Comparison of ENCODE assay signal across 23 cellular contexts in genomic region chr1:61377242-61377958, GRCh38.
"Had no signal": no experiment of that assay in that cellular context is flagged by ENCODE, and none has a peak within 500 bp of the region (broad histone marks: within the 10 kb centered on the region; RNA-seq: fewer than 3 reads in every experiment).

No MANE protein-coding gene starts in this region.

- DNase-seq: activated CD4-positive, alpha-beta memory T cell treated with anti-CD3 and anti-CD28 coated beads, Interleukin-2, amount 10 ng/mL, durations not matched to agents 7 days and 5 days; activated CD4-positive, alpha-beta T cell treated with anti-CD3 and anti-CD28 coated beads for 36 hours; activated CD4-positive, alpha-beta T cell treated with anti-CD3 and anti-CD28 coated beads, Interleukin-2, amount 50 U/mL, for 1 hour; activated gamma-delta T cell; activated naive CD4-positive, alpha-beta T cell treated with anti-CD3 and anti-CD28 coated beads, Interleukin-2, amount 10 ng/mL, durations not matched to agents 7 days and 5 days; activated naive CD8-positive, alpha-beta T cell treated with anti-CD3 and anti-CD28 coated beads, Interleukin-2, amount 10 ng/mL, durations not matched to agents 7 days and 5 days; activated T-cell treated with anti-CD3 and anti-CD28 coated beads for 4 hours; activated T-cell treated with anti-CD3 and anti-CD28 coated beads, Interleukin-2, amount 50 U/mL, for 48 hours; adrenal gland; anterior cingulate cortex; Karpas-422; NCI-H1105 treated with DMSO at 0.1 percent for 48 hours; NCI-H1436 treated with DMSO at 0.1 percent for 48 hours; NCI-H187 treated with DMSO at 0.1 percent for 48 hours; NCI-H2081 treated with DMSO at 0.1 percent for 48 hours; NCI-H446; NCI-H524; PC-3; SK-N-SH; T-helper 1 cell; WERI-Rb-1 had no signal

- H3K9ac ChIP-seq: SK-N-SH had no signal

- H3K36me3 ChIP-seq: adrenal gland, WERI-Rb-1 had no signal

- H3K27me3 ChIP-seq: adrenal gland had no signal

- ATAC-seq: activated CD4-positive, alpha-beta T cell treated with anti-CD3 and anti-CD28 coated beads for 36 hours; activated T-helper 17 cell treated with anti-CD3 and anti-CD28 coated beads, Interleukin-2, amount 50 U/mL, for 72 hours; HepG2; PC-3 had no signal

- H3K4me3 ChIP-seq: adrenal gland had no signal

- H3K9me3 ChIP-seq: adrenal gland, SK-N-SH had no signal

- H3K27ac ChIP-seq: adrenal gland, WERI-Rb-1 had no signal
